ENCODE assay signal across 34 cellular contexts in genomic region chr10:91385686-91386085, GRCh38.
"Had no signal": no experiment of that assay in that cellular context is flagged by ENCODE, and none has a peak within 500 bp of the region (broad histone marks: within the 10 kb centered on the region; RNA-seq: fewer than 3 reads in every experiment).

No MANE protein-coding gene starts in this region.

- H3K36me3 ChIP-seq: MG63 had no signal

- H3K9me3 ChIP-seq: MG63 had no signal

- DNase-seq: Karpas-422, Kasumi-1, MG63, MM.1S, MV-4-11, NCI-H1048, NCI-H1092, NCI-H1092 treated with DMSO at 0.1 percent for 48 hours, NCI-H1105, NCI-H1105 treated with DMSO at 0.1 percent for 48 hours, NCI-H1417, NCI-H1417 treated with DMSO at 0.1 percent for 48 hours, NCI-H1436, NCI-H1436 treated with DMSO at 0.1 percent for 48 hours, NCI-H146, NCI-H1694, NCI-H1694 treated with DMSO at 0.1 percent for 48 hours, NCI-H187, NCI-H187 treated with DMSO at 0.1 percent for 48 hours, NCI-H1930, NCI-H2029, NCI-H2029 treated with DMSO at 0.1 percent for 48 hours, NCI-H2081, NCI-H2081 treated with DMSO at 0.1 percent for 48 hours, NCI-H2107, NCI-H2171, NCI-H2171 treated with DMSO at 0.1 percent for 48 hours, NCI-H2227 treated with DMSO at 0.1 percent for 48 hours, NCI-H226, NCI-H345, NCI-H446, NCI-H446 treated with DMSO at 0.1 percent for 48 hours, NCI-H510A, NCI-H510A treated with DMSO at 0.1 percent for 48 hours had no signal

- H3K4me3 ChIP-seq: MG63 had no signal
